In the genomic region with DNA sequence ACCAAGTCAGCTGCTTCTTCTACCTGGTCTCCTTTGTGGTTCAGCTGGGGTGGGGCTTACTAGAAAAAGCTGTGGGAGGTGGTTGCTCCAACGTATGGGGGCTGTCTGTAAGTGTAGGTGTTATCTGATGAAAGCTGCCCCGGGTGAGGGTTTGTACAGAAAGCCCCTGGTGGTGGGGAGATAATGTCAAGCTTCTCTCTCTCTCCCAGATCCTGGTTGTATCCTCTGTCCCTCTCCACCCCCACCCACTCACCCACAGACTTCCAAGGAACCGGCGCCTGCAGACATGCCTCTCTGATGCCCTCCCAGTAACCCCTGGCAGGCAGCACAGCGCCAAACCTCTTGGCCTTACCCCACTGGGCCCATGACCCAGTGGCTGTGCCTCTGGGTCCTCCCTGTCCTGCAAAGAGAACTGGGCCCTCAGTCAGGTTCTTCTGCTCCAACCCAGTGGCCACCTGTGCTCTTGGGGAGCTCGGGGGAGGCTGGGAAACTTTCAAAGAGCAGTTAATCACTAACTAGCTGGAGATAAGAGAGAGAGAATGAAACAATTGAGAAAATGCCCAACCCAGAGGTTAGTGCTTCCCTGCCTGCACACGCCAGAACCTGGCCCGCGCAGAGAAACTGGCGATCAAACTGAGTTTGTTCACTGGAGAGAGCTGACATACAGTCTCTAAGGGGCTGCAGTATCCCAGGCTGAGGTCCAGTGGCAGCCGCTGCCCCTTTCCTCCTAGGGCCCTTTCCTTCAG, we compare ENCODE assay signal across 1 cellular context.
TF ChIP-seq lines count a peak whose summit lies in the region.

No MANE protein-coding gene starts in this region.

TF ChIP-seq in K562, 482 proteins besides CTCF, POLR2A, EP300 and RAD21 (continues in another document):
- no peak for TF ChIP-seq U2AF1 (optimal IDR thresholded peaks at IDR 0.05; ENCODE audit: low read depth, low read length)
- peak; percentile 70 for TF ChIP-seq SMARCC2 (IDR thresholded peaks at IDR 0.05; ENCODE audit: low read depth)
- no peak for TF ChIP-seq DACH1 (IDR thresholded peaks at IDR 0.05; ENCODE audit: partially characterized antibody)
- TF ChIP-seq NR4A1 (CRISPR knock-in tag; IDR thresholded peaks at IDR 0.05), result no peak
- TF ChIP-seq NR4A1 (tag; IDR thresholded peaks at IDR 0.05), result peak; percentile 26; the same call in 1 of the 2 replicates
- no peak for TF ChIP-seq EHMT2 (IDR thresholded peaks at IDR 0.05)
- TF ChIP-seq IFI16 (CRISPR knock-in tag; IDR thresholded peaks at IDR 0.05), result no peak
- peak; percentile 91 for TF ChIP-seq DPF2 (IDR thresholded peaks at IDR 0.05)
- peak; percentile 72; the same call in 1 of the 2 replicates for TF ChIP-seq KLF16 (IDR thresholded peaks at IDR 0.05)
- no peak for TF ChIP-seq ZNF239 (CRISPR knock-in tag; IDR thresholded peaks at IDR 0.05)
- TF ChIP-seq HEY1 (CRISPR knock-in tag; IDR thresholded peaks at IDR 0.05; ENCODE audit: borderline replicate concordance), result no peak
- peak in 1 of 2 experiments; percentile 67; a peak in 1 of 4 replicates for TF ChIP-seq ZMIZ1 (IDR thresholded peaks at IDR 0.05; ENCODE audit: low read depth in 2 of 2, low read length in 2 of 2)
- TF ChIP-seq FOXP1 (CRISPR knock-in tag; IDR thresholded peaks at IDR 0.05), result no peak
- peak; percentile 93 for TF ChIP-seq HMGN3 (IDR thresholded peaks at IDR 0.05; ENCODE audit: borderline replicate concordance, extremely low read depth, insufficient read length, low read depth, low read length)
- TF ChIP-seq TEAD4 (IDR thresholded peaks at IDR 0.05; ENCODE audit: low read length), result peak; percentile 83
- TF ChIP-seq TEAD4 (CRISPR knock-in tag; IDR thresholded peaks at IDR 0.05; ENCODE audit: borderline replicate concordance), result no peak
- TF ChIP-seq HNRNPH1 (optimal IDR thresholded peaks at IDR 0.05; ENCODE audit: low read depth, low read length), result no peak
- TF ChIP-seq SMARCA4 (IDR thresholded peaks at IDR 0.05), result peak; percentile 85
- peak; percentile 72; the same call in 1 of the 2 replicates for TF ChIP-seq RNF2 (IDR thresholded peaks at IDR 0.05)
- TF ChIP-seq ZNF384 (IDR thresholded peaks at IDR 0.05; ENCODE audit: low read depth, low read length), result 0 out of 2 replicates have a peak, but pooled peaks have one; percentile 10
- TF ChIP-seq RBFOX2 (IDR thresholded peaks at IDR 0.05; ENCODE audit: low read depth, low read length), result peak; percentile 58
- no peak for TF ChIP-seq KDM4B (IDR thresholded peaks at IDR 0.05; ENCODE audit: borderline replicate concordance in 2 of 2, low read depth in 1 of 2)
- peak; percentile 24 to 59; a peak in 1 of 4 replicates for TF ChIP-seq KDM1A (IDR thresholded peaks at IDR 0.05)
- peak; percentile 92 for TF ChIP-seq ZEB2 (IDR thresholded peaks at IDR 0.05)
- TF ChIP-seq SRSF7 (optimal IDR thresholded peaks at IDR 0.05; ENCODE audit: low read depth, low read length), result no peak
- TF ChIP-seq NFRKB (IDR thresholded peaks at IDR 0.05; ENCODE audit: low read depth), result 0 out of 2 replicates have a peak, but pooled peaks have one; percentile 18
- TF ChIP-seq, protein P1, sequence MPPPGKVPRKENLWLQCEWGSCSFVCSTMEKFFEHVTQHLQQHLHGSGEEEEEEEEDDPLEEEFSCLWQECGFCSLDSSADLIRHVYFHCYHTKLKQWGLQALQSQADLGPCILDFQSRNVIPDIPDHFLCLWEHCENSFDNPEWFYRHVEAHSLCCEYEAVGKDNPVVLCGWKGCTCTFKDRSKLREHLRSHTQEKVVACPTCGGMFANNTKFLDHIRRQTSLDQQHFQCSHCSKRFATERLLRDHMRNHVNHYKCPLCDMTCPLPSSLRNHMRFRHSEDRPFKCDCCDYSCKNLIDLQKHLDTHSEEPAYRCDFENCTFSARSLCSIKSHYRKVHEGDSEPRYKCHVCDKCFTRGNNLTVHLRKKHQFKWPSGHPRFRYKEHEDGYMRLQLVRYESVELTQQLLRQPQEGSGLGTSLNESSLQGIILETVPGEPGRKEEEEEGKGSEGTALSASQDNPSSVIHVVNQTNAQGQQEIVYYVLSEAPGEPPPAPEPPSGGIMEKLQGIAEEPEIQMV (tag; conservative IDR thresholded peaks at IDR 0.05; ENCODE audit: low read depth), result no peak; the same call in 1 of the 2 replicates
- peak; percentile 60; the same call in 1 of the 2 replicates for TF ChIP-seq GATA2 (CRISPR knock-in tag; IDR thresholded peaks at IDR 0.05)
- peak; percentile 51 for TF ChIP-seq NFIC (IDR thresholded peaks at IDR 0.05)
- no peak for TF ChIP-seq ARID4B (CRISPR knock-in tag; IDR thresholded peaks at IDR 0.05)
- peak; percentile 25; the same call in 1 of the 2 replicates for TF ChIP-seq EP400 (IDR thresholded peaks at IDR 0.05)
- TF ChIP-seq ARID3B (CRISPR knock-in tag; IDR thresholded peaks at IDR 0.05; ENCODE audit: borderline replicate concordance), result no peak
- TF ChIP-seq, protein P2, sequence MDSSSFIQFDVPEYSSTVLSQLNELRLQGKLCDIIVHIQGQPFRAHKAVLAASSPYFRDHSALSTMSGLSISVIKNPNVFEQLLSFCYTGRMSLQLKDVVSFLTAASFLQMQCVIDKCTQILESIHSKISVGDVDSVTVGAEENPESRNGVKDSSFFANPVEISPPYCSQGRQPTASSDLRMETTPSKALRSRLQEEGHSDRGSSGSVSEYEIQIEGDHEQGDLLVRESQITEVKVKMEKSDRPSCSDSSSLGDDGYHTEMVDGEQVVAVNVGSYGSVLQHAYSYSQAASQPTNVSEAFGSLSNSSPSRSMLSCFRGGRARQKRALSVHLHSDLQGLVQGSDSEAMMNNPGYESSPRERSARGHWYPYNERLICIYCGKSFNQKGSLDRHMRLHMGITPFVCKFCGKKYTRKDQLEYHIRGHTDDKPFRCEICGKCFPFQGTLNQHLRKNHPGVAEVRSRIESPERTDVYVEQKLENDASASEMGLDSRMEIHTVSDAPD (CRISPR knock-in tag; IDR thresholded peaks at IDR 0.05), result no peak
- TF ChIP-seq JUNB (CRISPR knock-in tag; conservative IDR thresholded peaks at IDR 0.05), result 0 out of 2 replicates have a peak, but pooled peaks have one; percentile 8
- no peak for TF ChIP-seq CBX2 (IDR thresholded peaks at IDR 0.05; ENCODE audit: insufficient read depth, low read length, poor library complexity, severe bottlenecking)
- TF ChIP-seq, protein P3, sequence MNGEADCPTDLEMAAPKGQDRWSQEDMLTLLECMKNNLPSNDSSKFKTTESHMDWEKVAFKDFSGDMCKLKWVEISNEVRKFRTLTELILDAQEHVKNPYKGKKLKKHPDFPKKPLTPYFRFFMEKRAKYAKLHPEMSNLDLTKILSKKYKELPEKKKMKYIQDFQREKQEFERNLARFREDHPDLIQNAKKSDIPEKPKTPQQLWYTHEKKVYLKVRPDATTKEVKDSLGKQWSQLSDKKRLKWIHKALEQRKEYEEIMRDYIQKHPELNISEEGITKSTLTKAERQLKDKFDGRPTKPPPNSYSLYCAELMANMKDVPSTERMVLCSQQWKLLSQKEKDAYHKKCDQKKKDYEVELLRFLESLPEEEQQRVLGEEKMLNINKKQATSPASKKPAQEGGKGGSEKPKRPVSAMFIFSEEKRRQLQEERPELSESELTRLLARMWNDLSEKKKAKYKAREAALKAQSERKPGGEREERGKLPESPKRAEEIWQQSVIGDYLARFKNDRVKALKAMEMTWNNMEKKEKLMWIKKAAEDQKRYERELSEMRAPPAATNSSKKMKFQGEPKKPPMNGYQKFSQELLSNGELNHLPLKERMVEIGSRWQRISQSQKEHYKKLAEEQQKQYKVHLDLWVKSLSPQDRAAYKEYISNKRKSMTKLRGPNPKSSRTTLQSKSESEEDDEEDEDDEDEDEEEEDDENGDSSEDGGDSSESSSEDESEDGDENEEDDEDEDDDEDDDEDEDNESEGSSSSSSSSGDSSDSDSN (IDR thresholded peaks at IDR 0.05; ENCODE audit: borderline replicate concordance in 1 of 2, low read depth in 2 of 2, low read length in 2 of 2), result 0 out of 4 replicates have a peak, but pooled peaks have one; percentile 13 to 22
- TF ChIP-seq, protein P4, sequence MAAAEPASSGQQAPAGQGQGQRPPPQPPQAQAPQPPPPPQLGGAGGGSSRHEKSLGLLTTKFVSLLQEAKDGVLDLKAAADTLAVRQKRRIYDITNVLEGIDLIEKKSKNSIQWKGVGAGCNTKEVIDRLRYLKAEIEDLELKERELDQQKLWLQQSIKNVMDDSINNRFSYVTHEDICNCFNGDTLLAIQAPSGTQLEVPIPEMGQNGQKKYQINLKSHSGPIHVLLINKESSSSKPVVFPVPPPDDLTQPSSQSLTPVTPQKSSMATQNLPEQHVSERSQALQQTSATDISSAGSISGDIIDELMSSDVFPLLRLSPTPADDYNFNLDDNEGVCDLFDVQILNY (CRISPR knock-in tag; IDR thresholded peaks at IDR 0.05), result no peak
- no peak for TF ChIP-seq ZNF764 (CRISPR knock-in tag; IDR thresholded peaks at IDR 0.05; ENCODE audit: low read depth)
- TF ChIP-seq JUND (IDR thresholded peaks at IDR 0.05; ENCODE audit: borderline replicate concordance, low read depth, low read length), result peak; percentile 64
- TF ChIP-seq JUND (tag; IDR thresholded peaks at IDR 0.05; ENCODE audit: borderline replicate concordance, low read depth, low read length), result peak; percentile 11; the same call in 1 of the 3 replicates
- peak; percentile 83 for TF ChIP-seq GATAD2A (IDR thresholded peaks at IDR 0.05)
- peak; percentile 49 for TF ChIP-seq TAF9B (IDR thresholded peaks at IDR 0.05; ENCODE audit: partially characterized antibody)
- TF ChIP-seq MTF1 (CRISPR knock-in tag; IDR thresholded peaks at IDR 0.05; ENCODE audit: borderline replicate concordance), result no peak
- TF ChIP-seq DIDO1 (tag; IDR thresholded peaks at IDR 0.05; ENCODE audit: low read depth), result peak; percentile 45; the same call in 1 of the 2 replicates
- TF ChIP-seq, protein P5, sequence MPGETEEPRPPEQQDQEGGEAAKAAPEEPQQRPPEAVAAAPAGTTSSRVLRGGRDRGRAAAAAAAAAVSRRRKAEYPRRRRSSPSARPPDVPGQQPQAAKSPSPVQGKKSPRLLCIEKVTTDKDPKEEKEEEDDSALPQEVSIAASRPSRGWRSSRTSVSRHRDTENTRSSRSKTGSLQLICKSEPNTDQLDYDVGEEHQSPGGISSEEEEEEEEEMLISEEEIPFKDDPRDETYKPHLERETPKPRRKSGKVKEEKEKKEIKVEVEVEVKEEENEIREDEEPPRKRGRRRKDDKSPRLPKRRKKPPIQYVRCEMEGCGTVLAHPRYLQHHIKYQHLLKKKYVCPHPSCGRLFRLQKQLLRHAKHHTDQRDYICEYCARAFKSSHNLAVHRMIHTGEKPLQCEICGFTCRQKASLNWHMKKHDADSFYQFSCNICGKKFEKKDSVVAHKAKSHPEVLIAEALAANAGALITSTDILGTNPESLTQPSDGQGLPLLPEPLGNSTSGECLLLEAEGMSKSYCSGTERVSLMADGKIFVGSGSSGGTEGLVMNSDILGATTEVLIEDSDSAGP (CRISPR knock-in tag; IDR thresholded peaks at IDR 0.05), result no peak
